ENCODE assay signal across 15 cellular contexts in the genomic region with DNA sequence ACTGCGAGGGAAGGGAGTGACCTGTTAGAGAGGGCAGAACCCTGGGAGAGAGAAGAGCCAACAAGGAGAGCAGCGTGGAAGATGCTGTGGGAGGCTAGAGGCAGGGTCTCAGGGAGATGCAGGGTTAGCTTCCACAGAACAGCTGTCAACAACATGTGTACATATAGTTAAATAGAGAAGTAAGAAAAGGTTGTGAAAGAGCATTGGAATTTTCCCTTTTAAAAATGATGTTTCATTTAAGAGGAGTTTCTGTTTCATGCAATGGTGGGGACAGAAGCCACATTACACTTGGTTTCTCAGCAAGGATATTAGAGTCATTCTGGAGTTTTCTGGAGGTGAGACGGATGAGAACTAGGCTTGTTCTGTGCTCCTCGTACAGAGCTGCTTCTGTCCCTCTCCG. TPM values are rescaled to one million over a fixed set of nuclear protein-coding genes. Genes with fewer than 3 reads are reported as not detected.
DNase-seq lines count a peak whose midpoint lies in the region; ATAC-seq and TF ChIP-seq lines count a peak whose summit lies in the region.
"Had no signal": no experiment of that assay in that cellular context is flagged by ENCODE, and none has a peak within 500 bp of the region (broad histone marks: within the 10 kb centered on the region; RNA-seq: fewer than 3 reads in every experiment).

No MANE protein-coding gene starts in this region.

- no peak for TF ChIP-seq CTCF in GM12864 (IDR thresholded peaks at IDR 0.05; ENCODE audit: low read depth, low read length, missing control alignments)

- DNase-seq in GM12864 (ENCODE audit: low read depth) (peak; percentile 12), left lobe of liver (ENCODE audit: low spot score) (no peak), cortex of kidney (lab: John Stamatoyannopoulos, UW) (no peak)
- DNase-seq: activated CD4-positive, alpha-beta T cell treated with anti-CD3 and anti-CD28 coated beads for 48 hours; caudate nucleus; H9; NCI-H510A treated with DMSO at 0.1 percent for 48 hours; substantia nigra had no signal

- ATAC-seq in GM19395 (IDR thresholded peaks at IDR 0.05; ENCODE audit: unreplicated experiment) (peak; percentile 67), HG02642 (IDR thresholded peaks at IDR 0.05; ENCODE audit: poor library complexity, unreplicated experiment) (peak; percentile 56), HG03558 (IDR thresholded peaks at IDR 0.05; ENCODE audit: extremely low read depth, unreplicated experiment) (peak; percentile 46), esophagus mucosa (no peak), left lobe of liver (no peak), GM19452 (IDR thresholded peaks at IDR 0.05; ENCODE audit: unreplicated experiment) (no peak)

- H3K4me3 ChIP-seq in GM12864 (ENCODE audit: low read depth, low read length): no peak overlapping the region
- H3K4me3 ChIP-seq: prostate gland had no signal

RNA-seq across cellular contexts. Expression of gene TBC1D30, which starts 23.8 kb away (rescaled TPM):
- total RNA-seq in esophagus mucosa (0.72 TPM), left lobe of liver (2.1 TPM)
- total RNA-seq: RPMI7951 had no signal

RNA-seq across cellular contexts. Expression of gene GNS, which starts 41.4 kb away (rescaled TPM):
- total RNA-seq in esophagus mucosa: 28.9 TPM
- total RNA-seq in left lobe of liver: 41.2 TPM

Comparison
In these comparisons a context has a peak if more than half of its experiments do, and no peak if none do; other contexts are left out.
1. ATAC-seq: peak in GM19395 (single experiment), HG02642 (single experiment) and HG03558 (single experiment); none in esophagus mucosa (single experiment), left lobe of liver (single experiment) and GM19452 (single experiment).